25 cellular contexts compared by ENCODE assay signal in genomic region chr17:61302911-61303310, GRCh38.
"Had no signal": no experiment of that assay in that cellular context is flagged by ENCODE, and none has a peak within 500 bp of the region (broad histone marks: within the 10 kb centered on the region; RNA-seq: fewer than 3 reads in every experiment).

No MANE protein-coding gene starts in this region.

- H3K27me3 ChIP-seq: brain microvascular endothelial cell had no signal

- DNase-seq: activated CD4-positive, alpha-beta memory T cell treated with anti-CD3 and anti-CD28 coated beads for 36 hours; activated CD4-positive, alpha-beta T cell treated with anti-CD3 and anti-CD28 coated beads for 1 hour; activated CD4-positive, alpha-beta T cell treated with anti-CD3 and anti-CD28 coated beads, Interleukin-2, amount 10 ng/mL, durations not matched to agents 24 days and 14 days; activated CD8-positive, alpha-beta memory T cell treated with anti-CD3 and anti-CD28 coated beads for 24 hours; activated gamma-delta T cell; activated naive CD4-positive, alpha-beta T cell treated with anti-CD3 and anti-CD28 coated beads for 36 hours; activated T-cell treated with anti-CD3 and anti-CD28 coated beads for 4 hours; activated T-cell treated with anti-CD3 and anti-CD28 coated beads, Interleukin-2, amount 50 U/mL, for 48 hours; amygdala; brain microvascular endothelial cell; KG1; NCI-H1092; NCI-H1417; NCI-H1694; NCI-H2029; NCI-H2107; NCI-H2171 treated with DMSO at 0.1 percent for 48 hours; NCI-H226; NCI-H526; NCI-H82; SIG-M5; T-helper 17 cell; T-helper 9 cell had no signal

- H3K36me3 ChIP-seq: brain microvascular endothelial cell had no signal

- H3K27ac ChIP-seq: brain microvascular endothelial cell had no signal

- ATAC-seq: activated T-helper 17 cell treated with anti-CD3 and anti-CD28 coated beads, Interleukin-2, amount 50 U/mL, for 72 hours; T-helper 17 cell; WTC11 had no signal
